ENCODE assay signal across 1 cellular context in genomic region chr1:151146416-151147131, GRCh38.
TF ChIP-seq lines count a peak whose summit lies in the region.

A gene with protein sequence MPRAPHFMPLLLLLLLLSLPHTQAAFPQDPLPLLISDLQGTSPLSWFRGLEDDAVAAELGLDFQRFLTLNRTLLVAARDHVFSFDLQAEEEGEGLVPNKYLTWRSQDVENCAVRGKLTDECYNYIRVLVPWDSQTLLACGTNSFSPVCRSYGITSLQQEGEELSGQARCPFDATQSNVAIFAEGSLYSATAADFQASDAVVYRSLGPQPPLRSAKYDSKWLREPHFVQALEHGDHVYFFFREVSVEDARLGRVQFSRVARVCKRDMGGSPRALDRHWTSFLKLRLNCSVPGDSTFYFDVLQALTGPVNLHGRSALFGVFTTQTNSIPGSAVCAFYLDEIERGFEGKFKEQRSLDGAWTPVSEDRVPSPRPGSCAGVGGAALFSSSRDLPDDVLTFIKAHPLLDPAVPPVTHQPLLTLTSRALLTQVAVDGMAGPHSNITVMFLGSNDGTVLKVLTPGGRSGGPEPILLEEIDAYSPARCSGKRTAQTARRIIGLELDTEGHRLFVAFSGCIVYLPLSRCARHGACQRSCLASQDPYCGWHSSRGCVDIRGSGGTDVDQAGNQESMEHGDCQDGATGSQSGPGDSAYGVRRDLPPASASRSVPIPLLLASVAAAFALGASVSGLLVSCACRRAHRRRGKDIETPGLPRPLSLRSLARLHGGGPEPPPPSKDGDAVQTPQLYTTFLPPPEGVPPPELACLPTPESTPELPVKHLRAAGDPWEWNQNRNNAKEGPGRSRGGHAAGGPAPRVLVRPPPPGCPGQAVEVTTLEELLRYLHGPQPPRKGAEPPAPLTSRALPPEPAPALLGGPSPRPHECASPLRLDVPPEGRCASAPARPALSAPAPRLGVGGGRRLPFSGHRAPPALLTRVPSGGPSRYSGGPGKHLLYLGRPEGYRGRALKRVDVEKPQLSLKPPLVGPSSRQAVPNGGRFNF (minus strand): TSS chr1:151146631. CDS start chr1:151142621, 4,010 bp downstream.

TF ChIP-seq in GM23338, 12 proteins besides CTCF, POLR2A, EP300 and RAD21 (continued from another document):
- TF ChIP-seq ZNF462 (CRISPR knock-in tag; IDR thresholded peaks at IDR 0.05) (no peak), STAT1 (IDR thresholded peaks at IDR 0.05; ENCODE audit: unreplicated experiment) (no peak), JUNB (IDR thresholded peaks at IDR 0.05; ENCODE audit: unreplicated experiment) (no peak), CREB1 (CRISPR knock-in tag; IDR thresholded peaks at IDR 0.05; ENCODE audit: low read depth) (peak; percentile 36; the same call in 1 of the 2 replicates), POLR2AphosphoS5 (IDR thresholded peaks at IDR 0.05; ENCODE audit: low read depth) (peak; percentile 72), ZNF331 (CRISPR knock-in tag; IDR thresholded peaks at IDR 0.05; ENCODE audit: low read depth) (no peak), EZH2 (IDR thresholded peaks at IDR 0.05; ENCODE audit: low read depth, unreplicated experiment) (no peak)
- TF ChIP-seq, protein P1, sequence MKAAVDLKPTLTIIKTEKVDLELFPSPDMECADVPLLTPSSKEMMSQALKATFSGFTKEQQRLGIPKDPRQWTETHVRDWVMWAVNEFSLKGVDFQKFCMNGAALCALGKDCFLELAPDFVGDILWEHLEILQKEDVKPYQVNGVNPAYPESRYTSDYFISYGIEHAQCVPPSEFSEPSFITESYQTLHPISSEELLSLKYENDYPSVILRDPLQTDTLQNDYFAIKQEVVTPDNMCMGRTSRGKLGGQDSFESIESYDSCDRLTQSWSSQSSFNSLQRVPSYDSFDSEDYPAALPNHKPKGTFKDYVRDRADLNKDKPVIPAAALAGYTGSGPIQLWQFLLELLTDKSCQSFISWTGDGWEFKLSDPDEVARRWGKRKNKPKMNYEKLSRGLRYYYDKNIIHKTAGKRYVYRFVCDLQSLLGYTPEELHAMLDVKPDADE (IDR thresholded peaks at IDR 0.05) = no peak
TF ChIP-seq in GM23338: peak in this region for 2.
